ENCODE assay signal across 20 cellular contexts in genomic region chr7:75854233-75854632, GRCh38. TPM values are rescaled to one million over a fixed set of nuclear protein-coding genes. Genes with fewer than 3 reads are reported as not detected.
A peak's percentile ranks its signal among the peaks of the same experiment; 100 is the strongest.
DNase-seq lines count a peak whose midpoint lies in the region; TF ChIP-seq lines count a peak whose summit lies in the region.
"Had no signal": no experiment of that assay in that cellular context is flagged by ENCODE, and none has a peak within 500 bp of the region (broad histone marks: within the 10 kb centered on the region; RNA-seq: fewer than 3 reads in every experiment).

No MANE protein-coding gene starts in this region.

- peaks cover 2% of the 10 kb centered on the region for H3K9me3 Mint-ChIP-seq in neural progenitor cell
- H3K9me3 Mint-ChIP-seq: endodermal cell had no signal

- TF ChIP-seq POLR2A in sigmoid colon (IDR thresholded peaks at IDR 0.05), result no peak

- no peaks in the 10 kb centered on the region for H3K27me3 ChIP-seq in sigmoid colon
- H3K27me3 ChIP-seq in neural progenitor cell, result no peaks in the 10 kb centered on the region

- WGBS in sigmoid colon, 2 donors, result 80 to 85% methylated on average over 5 of the region's 5 CpGs

- H3K4me3 Mint-ChIP-seq in neural progenitor cell, result no peak overlapping the region
- H3K4me3 Mint-ChIP-seq: activated CD8-positive, alpha-beta memory T cell treated with anti-CD3 and anti-CD28 coated beads, Interleukin-2, amount 10 ng/mL, durations not matched to agents 7 days and 5 days; endodermal cell had no signal

- H3K4me1 ChIP-seq in sigmoid colon, result no peaks in the 10 kb centered on the region
- no peaks in the 10 kb centered on the region for H3K4me1 ChIP-seq in neural progenitor cell

- no peak for TF ChIP-seq EP300 in sigmoid colon (IDR thresholded peaks at IDR 0.05)

- H2AFZ ChIP-seq in neural progenitor cell (replicated peaks), result no peak overlapping the region

- no peaks in the 10 kb centered on the region for H4K20me1 ChIP-seq in neural progenitor cell (ENCODE audit: low read depth)

- H3K27me3 Mint-ChIP-seq in neural progenitor cell (ENCODE audit: insufficient read depth, low read depth), result peaks cover 2% of the 10 kb centered on the region

- H3K27ac ChIP-seq in sigmoid colon (no peak overlapping the region), neural progenitor cell (no peak overlapping the region)

- H3K27ac Mint-ChIP-seq in neural progenitor cell, result no peak overlapping the region
- H3K27ac Mint-ChIP-seq: activated CD8-positive, alpha-beta memory T cell treated with anti-CD3 and anti-CD28 coated beads, Interleukin-2, amount 10 ng/mL, durations not matched to agents 7 days and 5 days; endodermal cell had no signal

- no peaks in the 10 kb centered on the region for H3K9me3 ChIP-seq in sigmoid colon
- no peaks in the 10 kb centered on the region for H3K9me3 ChIP-seq in neural progenitor cell (ENCODE audit: low read depth)

- no peaks in the 10 kb centered on the region for H3K36me3 ChIP-seq in sigmoid colon
- no peaks in the 10 kb centered on the region for H3K36me3 ChIP-seq in neural progenitor cell

- no peak overlapping the region for H3K9ac ChIP-seq in neural progenitor cell

- H3K79me2 ChIP-seq in neural progenitor cell (ENCODE audit: low read depth), result no peaks in the 10 kb centered on the region

- peaks cover 3% of the 10 kb centered on the region for H3K4me1 Mint-ChIP-seq in neural progenitor cell
- H3K4me1 Mint-ChIP-seq: endodermal cell had no signal

- intact Hi-C loops in sigmoid colon (cut with DNase I), result no loop called here

- no peak for TF ChIP-seq CTCF in sigmoid colon (IDR thresholded peaks at IDR 0.05)
- no peak for TF ChIP-seq CTCF in neural progenitor cell (IDR thresholded peaks at IDR 0.05)

- peaks cover 2% of the 10 kb centered on the region for H3K36me3 Mint-ChIP-seq in neural progenitor cell
- H3K36me3 Mint-ChIP-seq: activated CD8-positive, alpha-beta memory T cell treated with anti-CD3 and anti-CD28 coated beads, Interleukin-2, amount 10 ng/mL, durations not matched to agents 7 days and 5 days had no signal

- no peak overlapping the region for H3K4me2 ChIP-seq in neural progenitor cell

- no peaks in the 10 kb centered on the region for H3F3A ChIP-seq in neural progenitor cell (ENCODE audit: low read depth)

- DNase-seq in AG08395 (ENCODE audit: low spot score), result peak; percentile 78
- peak; percentile 54 for DNase-seq in GM04504 (ENCODE audit: low read depth)
- DNase-seq in amniotic epithelial cell (ENCODE audit: low read depth), result peak; percentile 96
- peak; percentile 56 for DNase-seq in fibroblast of the conjunctiva (ENCODE audit: low read depth)
- DNase-seq in sigmoid colon, result no peak
- no peak for DNase-seq in neural progenitor cell (ENCODE audit: low spot score)
- DNase-seq in NOMO-1 (lab: John Stamatoyannopoulos, UW; ENCODE audit: unreplicated experiment in 2 of 2), result no peak
- DNase-seq in HUDEP-2 (lab: John Stamatoyannopoulos, UW; ENCODE audit: unreplicated experiment in 76 of 76), result no peak
- DNase-seq: activated CD8-positive, alpha-beta memory T cell treated with anti-CD3 and anti-CD28 coated beads, Interleukin-2, amount 10 ng/mL, durations not matched to agents 7 days and 5 days; activated effector memory CD4-positive, alpha-beta T cell treated with Interleukin-2 at 50 U/mL for 16 hours; amniotic stem cell; DND-41; endodermal cell; foreskin melanocyte; H7; kidney glomerular epithelial cell had no signal

- H3K4me3 ChIP-seq in sigmoid colon (no peak overlapping the region), neural progenitor cell (no peak overlapping the region)

RNA-seq across cellular contexts. Expression of gene RHBDD2, which starts 24.6 kb away (rescaled TPM):
- total RNA-seq in sigmoid colon, result 10 to 100 TPM; 14.3 to 31.9 (median 27.0) TPM
- polyA plus RNA-seq in sigmoid colon, result 10 to 100 TPM; 23.8 to 45.0 (median 28.2) TPM
- 15.4 and 52.7 TPM in 2 replicates for total RNA-seq in neural progenitor cell (ENCODE audit: low replicate concordance)

RNA-seq across cellular contexts. Expression of gene CCL24, which starts 40.6 kb away (rescaled TPM):
- not detected for total RNA-seq in sigmoid colon
- 10 to 100 TPM; 24.4 to 32.8 (median 25.2) TPM for polyA plus RNA-seq in sigmoid colon
- total RNA-seq in neural progenitor cell (ENCODE audit: low replicate concordance), result not detected in 2 replicates
- total RNA-seq: activated CD8-positive, alpha-beta memory T cell treated with anti-CD3 and anti-CD28 coated beads, Interleukin-2, amount 10 ng/mL, durations not matched to agents 7 days and 5 days; cerebellum; endodermal cell; H7; mononuclear cell; pulmonary artery endothelial cell; temporal lobe had no signal

Comparison
In these comparisons a context has a peak if more than half of its experiments do, and no peak if none do; other contexts are left out.
1. DNase-seq: peak in AG08395 (single experiment), GM04504 (single experiment), amniotic epithelial cell (single experiment) and fibroblast of the conjunctiva (single experiment); none in sigmoid colon (single experiment), neural progenitor cell (single experiment), NOMO-1 (0 of 2) and HUDEP-2 (0 of 76).